27 cellular contexts compared by ENCODE assay signal in genomic region chr2:236954641-236955040, GRCh38.
"Had no signal": no experiment of that assay in that cellular context is flagged by ENCODE, and none has a peak within 500 bp of the region (broad histone marks: within the 10 kb centered on the region; RNA-seq: fewer than 3 reads in every experiment).

No MANE protein-coding gene starts in this region.

- H3K4me3 ChIP-seq: dorsolateral prefrontal cortex, gastroesophageal sphincter, heart left ventricle, hepatocyte, left lung, mucosa of descending colon, ovary, smooth muscle cell, stomach, thyroid gland had no signal

- H3K9me3 Mint-ChIP-seq: stimulated activated effector memory CD8-positive, alpha-beta T cell treated with anti-CD3 and anti-CD28 coated beads, Interleukin-12 subunit alpha, Interleukin-12 subunit beta, amount 100 ng/mL, for 72 hours had no signal

- H3K27ac Mint-ChIP-seq: naive B cell; natural killer cell treated with Interleukin-12 subunit alpha and Interleukin-12 subunit beta and Interleukin-15 and Interleukin-18, amount 100 ng/mL, for 72 hours; stimulated activated effector memory CD8-positive, alpha-beta T cell treated with anti-CD3 and anti-CD28 coated beads, Interleukin-12 subunit alpha, Interleukin-12 subunit beta, amount 100 ng/mL, for 72 hours had no signal

- H3K27ac ChIP-seq: dorsolateral prefrontal cortex, epithelial cell of prostate, gastroesophageal sphincter, heart left ventricle, left lung, ovary, stomach, thyroid gland had no signal

- H3K36me3 Mint-ChIP-seq: naive B cell; stimulated activated effector memory CD8-positive, alpha-beta T cell treated with anti-CD3 and anti-CD28 coated beads, Interleukin-12 subunit alpha, Interleukin-12 subunit beta, amount 100 ng/mL, for 72 hours had no signal

- H3K9me3 ChIP-seq: gastroesophageal sphincter, left lung, ovary, thyroid gland had no signal

- DNase-seq: caudate nucleus; cerebellar nuclear complex; dorsolateral prefrontal cortex; effector CD4-positive, alpha-beta T cell; foreskin fibroblast; heart left ventricle; kidney; left lung; mucosa of descending colon; naive B cell; ovary; retina; stimulated activated CD4-positive, alpha-beta T cell treated with anti-CD3 and anti-CD28 coated beads, Interleukin-12 subunit alpha, Interleukin-12 subunit beta, amount 100 ng/mL, for 4 hours; stimulated activated CD4-positive, alpha-beta T cell treated with anti-CD3 and anti-CD28 coated beads, Interleukin-1b, Interleukin-23, amount 100 ng/mL, for 48 hours; stimulated activated CD4-positive, alpha-beta T cell treated with anti-CD3 and anti-CD28 coated beads, Interleukin-4, amount 100 ng/mL, for 1 hour; stimulated activated naive CD4-positive, alpha-beta T cell treated with Interleukin-2 at 50 U/mL for 16 hours; thyroid gland had no signal

- H3K4me1 Mint-ChIP-seq: naive B cell; stimulated activated effector memory CD8-positive, alpha-beta T cell treated with anti-CD3 and anti-CD28 coated beads, Interleukin-12 subunit alpha, Interleukin-12 subunit beta, amount 100 ng/mL, for 72 hours had no signal

- ATAC-seq: esophagus mucosa; gastroesophageal sphincter; left lung; mucosa of descending colon; natural killer cell treated with Interleukin-12 subunit alpha and Interleukin-12 subunit beta and Interleukin-15 and Interleukin-18, amount 100 ng/mL, for 72 hours; sciatic nerve; stimulated activated effector memory CD8-positive, alpha-beta T cell treated with anti-CD3 and anti-CD28 coated beads, Interleukin-12 subunit alpha, Interleukin-12 subunit beta, amount 100 ng/mL, for 72 hours had no signal

- H3K4me1 ChIP-seq: gastroesophageal sphincter, left lung, stomach, thyroid gland had no signal

- H3K36me3 ChIP-seq: gastroesophageal sphincter, heart left ventricle, left lung, ovary, stomach, thyroid gland had no signal

- H3K27me3 ChIP-seq: dorsolateral prefrontal cortex, gastroesophageal sphincter, heart left ventricle, hepatocyte, left lung, ovary, stomach, thyroid gland had no signal

- H3K4me3 Mint-ChIP-seq: naive B cell; natural killer cell treated with Interleukin-12 subunit alpha and Interleukin-12 subunit beta and Interleukin-15 and Interleukin-18, amount 100 ng/mL, for 72 hours; neural crest cell; stimulated activated effector memory CD8-positive, alpha-beta T cell treated with anti-CD3 and anti-CD28 coated beads, Interleukin-12 subunit alpha, Interleukin-12 subunit beta, amount 100 ng/mL, for 72 hours had no signal
